ENCODE assay signal across 21 cellular contexts in genomic region chr2:44886409-44886808, GRCh38. TPM values are rescaled to one million over a fixed set of nuclear protein-coding genes. Genes with fewer than 3 reads are reported as not detected.
DNase-seq lines count a peak whose midpoint lies in the region; ATAC-seq, FAIRE-seq and TF ChIP-seq lines count a peak whose summit lies in the region.
"Had no signal": no experiment of that assay in that cellular context is flagged by ENCODE, and none has a peak within 500 bp of the region (broad histone marks: within the 10 kb centered on the region; RNA-seq: fewer than 3 reads in every experiment).

No MANE protein-coding gene starts in this region.

- H3K27me3 Mint-ChIP-seq in GM23338 (ENCODE audit: insufficient read depth, low read depth, poor library complexity) = no peaks in the 10 kb centered on the region
- H3K27me3 Mint-ChIP-seq in endodermal cell (ENCODE audit: insufficient read depth) = peaks cover 38% of the 10 kb centered on the region

- H2BK5ac ChIP-seq in H1 (ENCODE audit: low read depth, low read length) = no peak overlapping the region

- no peak for TF ChIP-seq RAD21 in H1 (IDR thresholded peaks at IDR 0.05 in 1 of 2, conservative IDR thresholded peaks at IDR 0.05 in 1 of 2; ENCODE audit: low read depth in 2 of 2, low read length in 2 of 2)

- H4K91ac ChIP-seq in H1 (replicated peaks; ENCODE audit: insufficient read length, low read length) = no peak overlapping the region

- CTCF ChIA-PET in H1 (lab: Charles Lee; ENCODE audit: partially characterized antibody) = interaction anchor here (0.8 to 1.8 kb wide), 3 partner anchors 10 to 61 kb away, joined by 3 to 4 read pairs (median 4); no protein-coding TSS in a partner anchor

- TF ChIP-seq POLR2A in H1 (IDR thresholded peaks at IDR 0.05; ENCODE audit: control extremely low read depth in 1 of 2, low read depth in 2 of 2, low read length in 2 of 2) (no peak), lower leg skin (IDR thresholded peaks at IDR 0.05) (no peak)

- H3K9me3 ChIP-seq in H1 (ENCODE audit: insufficient read depth in 2 of 2, low read depth in 1 of 2, low read length in 1 of 2) (peaks cover 0 to 6% of the 10 kb centered on the region in 2 experiments; a peak in 1 of 4 replicates), endodermal cell (ENCODE audit: control insufficient read depth, low read length) (peaks cover 18% of the 10 kb centered on the region)
- H3K9me3 ChIP-seq: A549 had no signal

- TF ChIP-seq EP300 in H1 (IDR thresholded peaks at IDR 0.05; ENCODE audit: borderline replicate concordance in 1 of 2, low read depth in 2 of 2, low read length in 2 of 2) = no peak

- TF ChIP-seq CTCF in GM23338 (conservative IDR thresholded peaks at IDR 0.05; ENCODE audit: low read depth in 2 of 2) (no peak), H1 (IDR thresholded peaks at IDR 0.05; ENCODE audit: control extremely low read depth in 1 of 3, insufficient read depth in 1 of 3, low read depth in 1 of 3, low read length in 3 of 3) (no peak), lower leg skin (IDR thresholded peaks at IDR 0.05) (no peak), endodermal cell (conservative IDR thresholded peaks at IDR 0.05) (no peak)

- no peak overlapping the region for H4K8ac ChIP-seq in H1 (ENCODE audit: extremely low read depth, insufficient read depth, low read length)

- H3K9ac ChIP-seq in H1 (replicated peaks in 1 of 4; ENCODE audit: extremely low read depth in 1 of 4, low read depth in 3 of 4, low read length in 3 of 4) (no peak overlapping the region), endodermal cell (ENCODE audit: extremely low read depth, low read length, poor library complexity, severe bottlenecking) (no peak overlapping the region)

- no peak overlapping the region for H2BK15ac ChIP-seq in H1 (ENCODE audit: low read length)

- intact Hi-C loops in lower leg skin (cut with DNase I; ENCODE audit: low total_unique reads) = no loop called here

- 0 out of 2 replicates have a peak, but pooled peaks cover 2% of the 10 kb centered on the region for H3F3A ChIP-seq in GM23338 (replicated peaks; ENCODE audit: low read depth)

- H3K4me1 Mint-ChIP-seq in GM23338 (peaks cover 17% of the 10 kb centered on the region), endodermal cell (peaks cover 13% of the 10 kb centered on the region)
- H3K4me1 Mint-ChIP-seq: CD4-positive, CD25-positive, alpha-beta regulatory T cell had no signal

- H4K20me1 ChIP-seq in GM23338 (replicated peaks; ENCODE audit: insufficient read depth) (no peaks in the 10 kb centered on the region), H1 (replicated peaks in 1 of 2; ENCODE audit: control insufficient read depth in 1 of 2, insufficient read depth in 2 of 2, low read length in 2 of 2) (no peaks in the 10 kb centered on the region)

- H3K4me1 ChIP-seq in GM23338 (ENCODE audit: insufficient read depth) (peaks cover 12% of the 10 kb centered on the region; the same call in 1 of the 2 replicates), H1 (replicated peaks in 1 of 4; ENCODE audit: control insufficient read depth in 3 of 4, insufficient read depth in 4 of 4, low read length in 3 of 4) (peaks cover 0 to 8% (median 4%) of the 10 kb centered on the region in 4 experiments; a peak in 2 of 7 replicates), endodermal cell (ENCODE audit: control insufficient read depth, insufficient read depth, low read length) (peaks cover 8% of the 10 kb centered on the region)
- H3K4me1 ChIP-seq: A549 had no signal

- H3K36me3 Mint-ChIP-seq in GM23338 (ENCODE audit: low read depth) (peaks cover 6% of the 10 kb centered on the region; the same call in 2 of the 3 replicates), endodermal cell (ENCODE audit: low read depth) (peaks cover 4% of the 10 kb centered on the region)
- H3K36me3 Mint-ChIP-seq: CD4-positive, CD25-positive, alpha-beta regulatory T cell had no signal

- H3K27ac Mint-ChIP-seq in GM23338 = no peak overlapping the region
- H3K27ac Mint-ChIP-seq in endodermal cell = no peak overlapping the region
- H3K27ac Mint-ChIP-seq: CD4-positive, CD25-positive, alpha-beta regulatory T cell had no signal

- H2BK12ac ChIP-seq in H1 (ENCODE audit: low read depth, low read length) = no peak overlapping the region

- peaks cover 8% of the 10 kb centered on the region; the same call in 1 of the 2 replicates for H3K36me3 ChIP-seq in GM23338 (ENCODE audit: insufficient read depth)
- no peaks in the 10 kb centered on the region for H3K36me3 ChIP-seq in H1 (ENCODE audit: control insufficient read depth in 2 of 4, insufficient read depth in 4 of 4, low read length in 3 of 4)
- no peaks in the 10 kb centered on the region for H3K36me3 ChIP-seq in endodermal cell (ENCODE audit: control insufficient read depth, insufficient read depth, low read length)

- peaks cover 20% of the 10 kb centered on the region; the same call in 1 of the 2 replicates for H3K9me2 ChIP-seq in GM23338 (ENCODE audit: insufficient read depth)

- H3K23ac ChIP-seq in H1 (ENCODE audit: insufficient read length) = no peak overlapping the region

- FAIRE-seq in H1 (lab: Jason Lieb, UNC) = no peak
- FAIRE-seq: A549, GM12892, H54 had no signal

- H3K4me3 Mint-ChIP-seq in GM23338 (no peak overlapping the region), endodermal cell (no peak overlapping the region)
- H3K4me3 Mint-ChIP-seq: CD4-positive, CD25-positive, alpha-beta regulatory T cell had no signal

- no peaks in the 10 kb centered on the region for H3K79me1 ChIP-seq in H1 (ENCODE audit: low read depth, low read length)

- H3K9me3 Mint-ChIP-seq in GM23338 (peaks cover 11% of the 10 kb centered on the region), endodermal cell (peaks cover 15% of the 10 kb centered on the region)

- H2AFZ ChIP-seq in GM23338 (peak overlapping the region; percentile 32; the same call in 1 of the 2 replicates), H1 (ENCODE audit: low read length) (no peak overlapping the region; the same call in 1 of the 2 replicates)

- H3K18ac ChIP-seq in H1 (ENCODE audit: extremely low read depth, low read length) = no peak overlapping the region

- H3K14ac ChIP-seq in H1 (ENCODE audit: insufficient read length) = no peak overlapping the region

- no peak overlapping the region for H3K27ac ChIP-seq in GM23338 (ENCODE audit: low read depth)
- no peak overlapping the region for H3K27ac ChIP-seq in H1 (ENCODE audit: low read depth, low read length)
- no peak overlapping the region for H3K27ac ChIP-seq in endodermal cell (ENCODE audit: low read depth, low read length)
- H3K27ac ChIP-seq: A549 had no signal

- H3K4me2 ChIP-seq in GM23338 (no peak overlapping the region), H1 (ENCODE audit: insufficient read depth in 1 of 2, low read depth in 2 of 2, low read length in 2 of 2) (no peak overlapping the region)
- H3K4me2 ChIP-seq: A549 had no signal

- no peak overlapping the region for H3K4ac ChIP-seq in H1 (replicated peaks; ENCODE audit: insufficient read length, low read depth, low read length)

- 91% methylated on average over 10 of the region's 10 CpGs; no CpG with 5 or more reads in 1 of the 2 experiments for WGBS in H1 (ENCODE audit: extremely low coverage in 1 of 2, insufficient coverage in 1 of 2, insufficient read length in 1 of 2, insufficient replicate concordance in 2 of 2, low coverage in 1 of 2, low lambda C conversion rate in 2 of 2, missing lambda C conversion rate in 1 of 2), 2 experiments
- WGBS in lower leg skin, 2 donors = 46 to 50% methylated on average over 10 of the region's 10 CpGs
- 85 to 88% methylated on average over 8 to 10 of the region's 10 CpGs for WGBS in endodermal cell (ENCODE audit: insufficient coverage in 1 of 2, insufficient read length in 1 of 2), 2 experiments

- no peaks in the 10 kb centered on the region for H3K79me2 ChIP-seq in GM23338 (replicated peaks; ENCODE audit: insufficient read depth)
- no peaks in the 10 kb centered on the region for H3K79me2 ChIP-seq in H1 (ENCODE audit: control insufficient read depth in 1 of 2, insufficient read depth in 2 of 2, low read length in 2 of 2)

- no peak overlapping the region for H4K5ac ChIP-seq in H1 (ENCODE audit: insufficient read length, low read depth, low read length)

- DNase-seq in AG20443 (ENCODE audit: low spot score) (peak; percentile 46), GM23338 (ENCODE audit: low spot score) (no peak), H1 (ENCODE audit: low read depth in 1 of 2, low spot score in 2 of 2) (no peak), fibroblast of the conjunctiva (ENCODE audit: low read depth) (peak; percentile 9), lower leg skin (ENCODE audit: low spot score in 2 of 2) (no peak), endodermal cell (no peak)
- DNase-seq: CD4-positive, CD25-positive, alpha-beta regulatory T cell; COR-L47; DND-41; Karpas-422; NCI-H1694 treated with DMSO at 0.1 percent for 48 hours; NCI-H82 had no signal

- H3K27me3 ChIP-seq in GM23338 (ENCODE audit: insufficient read depth) = no peaks in the 10 kb centered on the region
- H3K27me3 ChIP-seq in H1 (replicated peaks in 1 of 4; ENCODE audit: control insufficient read depth in 3 of 4, extremely low read depth in 1 of 4, insufficient read depth in 3 of 4, low read length in 3 of 4) = no peaks in the 10 kb centered on the region; a peak in 1 of 7 replicates
- H3K27me3 ChIP-seq in endodermal cell (ENCODE audit: control insufficient read depth, insufficient read depth, low read length, poor library complexity, severe bottlenecking) = peaks cover 12% of the 10 kb centered on the region

- no peak overlapping the region for H3K56ac ChIP-seq in H1 (replicated peaks; ENCODE audit: insufficient read length, low read depth, low read length)

- no peak overlapping the region for H2AK5ac ChIP-seq in H1 (ENCODE audit: low read depth, low read length)

- H2BK120ac ChIP-seq in H1 (replicated peaks; ENCODE audit: low read depth, low read length) = no peak overlapping the region

- POLR2A ChIA-PET in H1 (lab: Charles Lee; ENCODE audit: partially characterized antibody) = no interaction called here

- H3K4me3 ChIP-seq in GM23338 = no peak overlapping the region
- no peak overlapping the region for H3K4me3 ChIP-seq in H1 (ENCODE audit: extremely low read depth in 1 of 4, insufficient read depth in 2 of 4, low read depth in 3 of 4, low read length in 4 of 4)
- H3K4me3 ChIP-seq in lower leg skin (ENCODE audit: low read depth, poor library complexity, severe bottlenecking) = no peak overlapping the region
- no peak overlapping the region for H3K4me3 ChIP-seq in endodermal cell (ENCODE audit: low read length)
- H3K4me3 ChIP-seq: A549 had no signal

- ATAC-seq in GM23338 (no peak), HG02763 (IDR thresholded peaks at IDR 0.05; ENCODE audit: unreplicated experiment) (no peak), GM21786 (IDR thresholded peaks at IDR 0.05; ENCODE audit: unreplicated experiment) (no peak)
- ATAC-seq: A549, Panc1 had no signal

- no peak overlapping the region for H2BK20ac ChIP-seq in H1 (ENCODE audit: low read length)

- H3K23me2 ChIP-seq in H1 (ENCODE audit: low read depth, low read length) = no peaks in the 10 kb centered on the region

RNA-seq across cellular contexts. Expression of gene SIX3, which starts 55.1 kb away (rescaled TPM):
- total RNA-seq in GM23338 (2014; rRNA removed; shearing (Covaris generic)) = 0.28 TPM in 1 of 2 replicates, not detected in the other
- polyA plus RNA-seq in GM23338 (2016; fragmentation: Nextera tagmentation; extraction: Ambion mirVana) (0.21 and 0.37 TPM in 2 replicates), H1 (2011; rRNA removed) (0.02 and 0.52 TPM in 2 replicates)
- 0.19 and 0.21 TPM in 2 replicates for total RNA-seq in H1 (2021; fragmentation: NEBNext Ultra II Directional; extraction: Animal tissue kit (Norgen Biotek cat#: 25700))
- polyA plus RNA-seq in H1 (2011; cell fraction: cytosol; rRNA removed) = 0.31 TPM
- 0.41 TPM for polyA plus RNA-seq in H1 (2011; cell fraction: nucleus; rRNA removed)
- 0.10 to 0.13 TPM (median 0.13 TPM) in 3 of 4 replicates, not detected in the other for polyA plus RNA-seq in H1 (2012, experiment 1 of 2)
- 0.09 TPM for polyA plus RNA-seq in H1 (2012, experiment 2 of 2)
- 0.10 TPM for polyA plus RNA-seq in H1 (2013, experiment 1 of 2)
- polyA plus RNA-seq in H1 (2013, experiment 2 of 2) = 0.07 TPM
- polyA minus RNA-seq in H1 (2011; rRNA and poly(A)+ RNA removed) = 0.09 TPM in 1 of 2 replicates, not detected in the other
- not detected for polyA minus RNA-seq in H1 (2011; cell fraction: cytosol; rRNA and poly(A)+ RNA removed)
- polyA minus RNA-seq in H1 (2011; cell fraction: nucleus; rRNA and poly(A)+ RNA removed) = 0.50 TPM
- total RNA-seq in lower leg skin (not detected), endodermal cell (1 to 10 TPM; 1.9 to 5.7 TPM)
- polyA plus RNA-seq in endodermal cell (2013, experiment 1 of 2) = 0.71 TPM
- polyA plus RNA-seq in endodermal cell (2013, experiment 2 of 2) = 0.62 TPM
- total RNA-seq: CD4-positive, CD25-positive, alpha-beta regulatory T cell; G401; M059J had no signal
- polyA plus RNA-seq: BJ; CD4-positive, CD25-positive, alpha-beta regulatory T cell had no signal

Comparison
In these comparisons a context has a peak if more than half of its experiments do, and no peak if none do; other contexts are left out.
1. DNase-seq: peak in AG20443 (single experiment) and fibroblast of the conjunctiva (single experiment); none in GM23338 (single experiment), H1 (0 of 2), lower leg skin (0 of 2) and endodermal cell (single experiment).